8 cellular contexts compared by ENCODE assay signal in the genomic region with DNA sequence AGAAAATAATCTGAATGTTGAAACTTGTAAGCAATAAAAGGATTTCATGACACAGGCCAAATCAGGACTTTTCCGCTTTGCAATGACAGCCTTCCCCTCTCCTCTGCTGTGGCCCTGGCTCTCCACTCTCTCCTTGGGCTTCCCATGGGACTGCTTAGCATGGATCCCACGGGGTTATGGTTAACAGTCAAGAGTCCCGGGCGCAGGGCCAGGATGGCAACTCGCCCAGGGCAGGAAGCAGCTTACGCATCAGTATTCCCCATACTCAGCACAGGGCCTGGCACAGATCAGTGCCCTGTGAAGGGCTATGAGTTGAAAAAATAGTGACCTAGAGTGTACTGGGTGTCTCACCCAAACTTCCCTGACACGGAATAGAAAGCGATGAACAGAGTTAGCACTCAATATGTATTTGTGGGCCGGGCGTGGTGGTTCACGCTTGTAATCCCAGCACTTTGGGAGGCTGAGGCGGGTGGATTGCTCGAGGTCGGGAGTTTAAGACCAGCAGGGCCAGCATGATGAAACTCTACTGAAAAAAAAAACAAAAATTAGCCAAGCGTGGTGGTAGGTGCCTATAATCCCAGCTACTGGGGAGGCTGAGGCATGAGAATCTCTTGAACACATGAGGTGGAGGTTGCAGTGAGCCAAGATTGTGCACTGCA. TPM values are rescaled to one million over a fixed set of nuclear protein-coding genes. Genes with fewer than 3 reads are reported as not detected.
DNase-seq lines count a peak whose midpoint lies in the region; ATAC-seq and TF ChIP-seq lines count a peak whose summit lies in the region.

No MANE protein-coding gene starts in this region.

- WGBS in SK-N-SH (ENCODE audit: low lambda C conversion rate), result 45% methylated on average over 15 of the region's 15 CpGs

- H3F3A ChIP-seq in SK-N-SH (replicated peaks; ENCODE audit: insufficient read depth), result peaks cover 14% of the 10 kb centered on the region

- H4K20me1 ChIP-seq in SK-N-SH (ENCODE audit: insufficient read depth), result no peaks in the 10 kb centered on the region

- H3K9me3 ChIP-seq in SK-N-SH, result no peaks in the 10 kb centered on the region

- no peak overlapping the region for H2AFZ ChIP-seq in SK-N-SH (ENCODE audit: low read depth)

- peaks cover 6 to 10% of the 10 kb centered on the region in 2 experiments; a peak in 3 of 4 replicates for H3K4me1 ChIP-seq in SK-N-SH (ENCODE audit: control insufficient read depth in 1 of 2, insufficient read depth in 2 of 2, low read depth in 1 of 2, low read length in 1 of 2)

- H3K4me2 ChIP-seq in SK-N-SH, result 0 out of 2 replicates have a peak overlapping the region, but pooled peaks have one; percentile 38

- TF ChIP-seq CTCF in SK-N-SH (IDR thresholded peaks at IDR 0.05) (no peak), GM10266 (IDR thresholded peaks at IDR 0.05; ENCODE audit: control insufficient read depth, insufficient read depth, low read depth, missing control alignments) (no peak)

- CTCF ChIA-PET in SK-N-SH (lab: Yijun Ruan, JAX), result interaction anchor here (0.6 to 1.0 kb wide), 3 partner anchors 89 to 479 kb away, joined by 3 read pairs; no protein-coding TSS in a partner anchor

- no peaks in the 10 kb centered on the region for H3K27me3 ChIP-seq in SK-N-SH (ENCODE audit: insufficient read depth)

- H3K9me2 ChIP-seq in SK-N-SH, result no peaks in the 10 kb centered on the region

- intact Hi-C loops in left cardiac atrium (cut with DNase I), result no loop called here

- no peak; the same call in 1 of the 2 replicates for TF ChIP-seq RAD21 in SK-N-SH (IDR thresholded peaks at IDR 0.05; ENCODE audit: low read length)

- TF ChIP-seq EP300 in SK-N-SH (IDR thresholded peaks at IDR 0.05; ENCODE audit: borderline replicate concordance in 1 of 2, low read depth in 1 of 2, low read length in 1 of 2), result peak in 1 of 2 experiments; percentile 42; a peak in 1 of 4 replicates

- no peaks in the 10 kb centered on the region for H3K36me3 ChIP-seq in SK-N-SH (replicated peaks in 1 of 2; ENCODE audit: control insufficient read depth in 1 of 2, insufficient read depth in 2 of 2, low read length in 1 of 2)

- H3K4me3 ChIP-seq in SK-N-SH (ENCODE audit: low read depth in 2 of 2, low read length in 1 of 2), result no peak overlapping the region

- peak overlapping the region in 1 of 2 experiments; percentile 81; a peak in 1 of 4 replicates for H3K27ac ChIP-seq in SK-N-SH (ENCODE audit: low read depth in 2 of 2, low read length in 1 of 2)

- ATAC-seq in left cardiac atrium, result peak; percentile 91 to 96
- ATAC-seq in GM21723 (IDR thresholded peaks at IDR 0.05; ENCODE audit: unreplicated experiment), result no peak
- ATAC-seq in HG03565 (IDR thresholded peaks at IDR 0.05; ENCODE audit: unreplicated experiment), result no peak

- no peak overlapping the region for H3K9ac ChIP-seq in SK-N-SH

- H3K79me2 ChIP-seq in SK-N-SH (ENCODE audit: insufficient read depth), result no peaks in the 10 kb centered on the region

- POLR2A ChIA-PET in SK-N-SH (lab: Yijun Ruan, JAX), result no interaction called here

- DNase-seq in HT-29 (ENCODE audit: low spot score) (peak; percentile 66), SK-N-SH (peak; percentile 65), left cardiac atrium (peak; percentile 78), superior temporal gyrus (ENCODE audit: extremely low spot score) (peak; percentile 87), GM10266 (ENCODE audit: extremely low spot score) (no peak), HuH-7 (ENCODE audit: low spot score) (no peak)

TF ChIP-seq in SK-N-SH, 30 proteins besides CTCF, POLR2A, EP300 and RAD21 (continues in another document):
- TF ChIP-seq, protein P1, sequence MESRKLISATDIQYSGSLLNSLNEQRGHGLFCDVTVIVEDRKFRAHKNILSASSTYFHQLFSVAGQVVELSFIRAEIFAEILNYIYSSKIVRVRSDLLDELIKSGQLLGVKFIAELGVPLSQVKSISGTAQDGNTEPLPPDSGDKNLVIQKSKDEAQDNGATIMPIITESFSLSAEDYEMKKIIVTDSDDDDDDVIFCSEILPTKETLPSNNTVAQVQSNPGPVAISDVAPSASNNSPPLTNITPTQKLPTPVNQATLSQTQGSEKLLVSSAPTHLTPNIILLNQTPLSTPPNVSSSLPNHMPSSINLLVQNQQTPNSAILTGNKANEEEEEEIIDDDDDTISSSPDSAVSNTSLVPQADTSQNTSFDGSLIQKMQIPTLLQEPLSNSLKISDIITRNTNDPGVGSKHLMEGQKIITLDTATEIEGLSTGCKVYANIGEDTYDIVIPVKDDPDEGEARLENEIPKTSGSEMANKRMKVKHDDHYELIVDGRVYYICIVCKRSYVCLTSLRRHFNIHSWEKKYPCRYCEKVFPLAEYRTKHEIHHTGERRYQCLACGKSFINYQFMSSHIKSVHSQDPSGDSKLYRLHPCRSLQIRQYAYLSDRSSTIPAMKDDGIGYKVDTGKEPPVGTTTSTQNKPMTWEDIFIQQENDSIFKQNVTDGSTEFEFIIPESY (IDR thresholded peaks at IDR 0.05; ENCODE audit: borderline replicate concordance, low read depth), result no peak
- TF ChIP-seq SIN3A (IDR thresholded peaks at IDR 0.05; ENCODE audit: borderline replicate concordance, low read depth, low read length) (no peak), GABPA (IDR thresholded peaks at IDR 0.05; ENCODE audit: low read depth) (no peak), EZH2phosphoT487 (IDR thresholded peaks at IDR 0.05; ENCODE audit: borderline replicate concordance, low read depth) (no peak), TAF1 (IDR thresholded peaks at IDR 0.05; ENCODE audit: borderline replicate concordance, low read depth, low read length) (no peak), FOXM1 (IDR thresholded peaks at IDR 0.05; ENCODE audit: low read depth) (no peak), MXI1 (IDR thresholded peaks at IDR 0.05; ENCODE audit: low read depth, low read length) (no peak), NRF1 (IDR thresholded peaks at IDR 0.05; ENCODE audit: low read depth, low read length) (no peak), CHD2 (IDR thresholded peaks at IDR 0.05; ENCODE audit: low read length, partially characterized antibody) (no peak), ELF1 (IDR thresholded peaks at IDR 0.05) (no peak), JUND (IDR thresholded peaks at IDR 0.05) (no peak; the same call in 1 of the 2 replicates), FOXJ3 (CRISPR knock-in tag; IDR thresholded peaks at IDR 0.05) (no peak), SMC3 (IDR thresholded peaks at IDR 0.05; ENCODE audit: low read depth, low read length) (no peak), NFIC (IDR thresholded peaks at IDR 0.05; ENCODE audit: borderline replicate concordance) (peak; percentile 98), RXRA (IDR thresholded peaks at IDR 0.05; ENCODE audit: borderline replicate concordance, low read depth) (peak; percentile 49; the same call in 1 of the 2 replicates), MEF2A (IDR thresholded peaks at IDR 0.05; ENCODE audit: borderline replicate concordance, low read depth) (no peak), TEAD4 (IDR thresholded peaks at IDR 0.05; ENCODE audit: borderline replicate concordance, insufficient read depth) (no peak), TCF12 (IDR thresholded peaks at IDR 0.05) (peak; percentile 78), POLR2AphosphoS5 (IDR thresholded peaks at IDR 0.05; ENCODE audit: low read depth, low read length) (no peak), GATA2 (CRISPR knock-in tag; IDR thresholded peaks at IDR 0.05) (no peak), YY1 (IDR thresholded peaks at IDR 0.05; ENCODE audit: low read depth) (no peak)
- TF ChIP-seq, protein P2, sequence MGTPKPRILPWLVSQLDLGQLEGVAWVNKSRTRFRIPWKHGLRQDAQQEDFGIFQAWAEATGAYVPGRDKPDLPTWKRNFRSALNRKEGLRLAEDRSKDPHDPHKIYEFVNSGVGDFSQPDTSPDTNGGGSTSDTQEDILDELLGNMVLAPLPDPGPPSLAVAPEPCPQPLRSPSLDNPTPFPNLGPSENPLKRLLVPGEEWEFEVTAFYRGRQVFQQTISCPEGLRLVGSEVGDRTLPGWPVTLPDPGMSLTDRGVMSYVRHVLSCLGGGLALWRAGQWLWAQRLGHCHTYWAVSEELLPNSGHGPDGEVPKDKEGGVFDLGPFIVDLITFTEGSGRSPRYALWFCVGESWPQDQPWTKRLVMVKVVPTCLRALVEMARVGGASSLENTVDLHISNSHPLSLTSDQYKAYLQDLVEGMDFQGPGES (IDR thresholded peaks at IDR 0.05; ENCODE audit: low read depth, low read length), result no peak
- TF ChIP-seq, protein P3, sequence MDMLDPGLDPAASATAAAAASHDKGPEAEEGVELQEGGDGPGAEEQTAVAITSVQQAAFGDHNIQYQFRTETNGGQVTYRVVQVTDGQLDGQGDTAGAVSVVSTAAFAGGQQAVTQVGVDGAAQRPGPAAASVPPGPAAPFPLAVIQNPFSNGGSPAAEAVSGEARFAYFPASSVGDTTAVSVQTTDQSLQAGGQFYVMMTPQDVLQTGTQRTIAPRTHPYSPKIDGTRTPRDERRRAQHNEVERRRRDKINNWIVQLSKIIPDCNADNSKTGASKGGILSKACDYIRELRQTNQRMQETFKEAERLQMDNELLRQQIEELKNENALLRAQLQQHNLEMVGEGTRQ (IDR thresholded peaks at IDR 0.05; ENCODE audit: borderline replicate concordance, low read depth, low read length), result no peak
- TF ChIP-seq, protein P4, sequence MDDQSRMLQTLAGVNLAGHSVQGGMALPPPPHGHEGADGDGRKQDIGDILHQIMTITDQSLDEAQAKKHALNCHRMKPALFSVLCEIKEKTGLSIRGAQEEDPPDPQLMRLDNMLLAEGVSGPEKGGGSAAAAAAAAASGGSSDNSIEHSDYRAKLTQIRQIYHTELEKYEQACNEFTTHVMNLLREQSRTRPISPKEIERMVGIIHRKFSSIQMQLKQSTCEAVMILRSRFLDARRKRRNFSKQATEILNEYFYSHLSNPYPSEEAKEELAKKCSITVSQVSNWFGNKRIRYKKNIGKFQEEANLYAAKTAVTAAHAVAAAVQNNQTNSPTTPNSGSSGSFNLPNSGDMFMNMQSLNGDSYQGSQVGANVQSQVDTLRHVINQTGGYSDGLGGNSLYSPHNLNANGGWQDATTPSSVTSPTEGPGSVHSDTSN (IDR thresholded peaks at IDR 0.05), result peak; percentile 27; the same call in 1 of the 2 replicates
- TF ChIP-seq, protein P5, sequence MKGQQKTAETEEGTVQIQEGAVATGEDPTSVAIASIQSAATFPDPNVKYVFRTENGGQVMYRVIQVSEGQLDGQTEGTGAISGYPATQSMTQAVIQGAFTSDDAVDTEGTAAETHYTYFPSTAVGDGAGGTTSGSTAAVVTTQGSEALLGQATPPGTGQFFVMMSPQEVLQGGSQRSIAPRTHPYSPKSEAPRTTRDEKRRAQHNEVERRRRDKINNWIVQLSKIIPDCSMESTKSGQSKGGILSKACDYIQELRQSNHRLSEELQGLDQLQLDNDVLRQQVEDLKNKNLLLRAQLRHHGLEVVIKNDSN (IDR thresholded peaks at IDR 0.05; ENCODE audit: borderline replicate concordance, low read depth), result no peak

RNA-seq across cellular contexts. Expression of a gene that starts 29.1 kb away (rescaled TPM):
- total RNA-seq in HT-29 (2014; rRNA removed; shearing (Covaris generic)), result 5.5 and 9.0 TPM in 2 replicates
- polyA plus RNA-seq in SK-N-SH (2012; rRNA removed), result 0.05 TPM in 1 of 2 replicates, not detected in the other
- 0.03 TPM in 1 of 2 replicates, not detected in the other for polyA plus RNA-seq in SK-N-SH (2012; cell fraction: cytosol; rRNA removed)
- 0.02 TPM in 1 of 2 replicates, not detected in the other for polyA plus RNA-seq in SK-N-SH (2012; cell fraction: nucleus; rRNA removed)
- total RNA-seq in left cardiac atrium, result under 1 TPM in 1 of 2 donors, not detected in 1; 0.26 TPM

Comparison
In these comparisons a context has a peak if more than half of its experiments do, and no peak if none do; other contexts are left out.
1. DNase-seq: peak in HT-29 (single experiment), SK-N-SH (single experiment), left cardiac atrium (single experiment) and superior temporal gyrus (single experiment); none in GM10266 (single experiment) and HuH-7 (single experiment).
2. ATAC-seq: peak in left cardiac atrium (2 of 2); none in GM21723 (single experiment) and HG03565 (single experiment).